In genomic region chr19:31110331-31110730, GRCh38 we compare ENCODE assay signal across 8 cellular contexts.
DNase-seq lines count a peak whose midpoint lies in the region; ATAC-seq and TF ChIP-seq lines count a peak whose summit lies in the region.

No MANE protein-coding gene starts in this region.

- H3K36me3 ChIP-seq in uterus = no peaks in the 10 kb centered on the region

- intact Hi-C loops in uterus (cut with DNase I; ENCODE audit: low total_unique reads) = no loop called here

- H3K27me3 ChIP-seq in uterus = no peaks in the 10 kb centered on the region

- peak; percentile 1 for DNase-seq in stimulated activated CD4-positive, alpha-beta T cell treated with anti-CD3 and anti-CD28 coated beads, Interleukin-12 subunit alpha, Interleukin-12 subunit beta, amount 100 ng/mL, for 4 hours
- no peak for DNase-seq in stimulated activated CD4-positive, alpha-beta T cell treated with anti-CD3 and anti-CD28 coated beads, Interleukin-2, amount 100 ng/mL, for 48 hours
- DNase-seq in SW480 (ENCODE audit: low spot score) (peak; percentile 11), foreskin fibroblast (peak; percentile 43 to 63), uterus (peak; percentile 23), NCI-H748 (lab: John Stamatoyannopoulos, UW; ENCODE audit: unreplicated experiment) (no peak)

- H3K4me1 ChIP-seq in uterus = no peaks in the 10 kb centered on the region

- TF ChIP-seq CTCF in foreskin fibroblast (IDR thresholded peaks at IDR 0.05; ENCODE audit: low read depth, low read length) (peak; percentile 30), uterus (IDR thresholded peaks at IDR 0.05) (peak in 2 of 4 experiments; percentile 23 to 27)

- H3K27ac ChIP-seq in uterus = no peak overlapping the region

- H3K4me3 ChIP-seq in foreskin fibroblast (ENCODE audit: low read depth in 1 of 2, low read length in 2 of 2) (no peak overlapping the region), uterus (no peak overlapping the region)

- no peak for TF ChIP-seq POLR2A in uterus (IDR thresholded peaks at IDR 0.05)

- H3K9me3 ChIP-seq in uterus = no peaks in the 10 kb centered on the region

- ATAC-seq in GM21447 (IDR thresholded peaks at IDR 0.05; ENCODE audit: unreplicated experiment) = no peak
- ATAC-seq in HG02588 (IDR thresholded peaks at IDR 0.05; ENCODE audit: unreplicated experiment) = no peak

Comparison
In these comparisons a context has a peak if more than half of its experiments do, and no peak if none do; other contexts are left out.
1. DNase-seq: peak in stimulated activated CD4-positive, alpha-beta T cell treated with anti-CD3 and anti-CD28 coated beads, Interleukin-12 subunit alpha, Interleukin-12 subunit beta, amount 100 ng/mL, for 4 hours (single experiment), SW480 (single experiment), foreskin fibroblast (2 of 2) and uterus (2 of 2); none in stimulated activated CD4-positive, alpha-beta T cell treated with anti-CD3 and anti-CD28 coated beads, Interleukin-2, amount 100 ng/mL, for 48 hours (0 of 2) and NCI-H748 (single experiment).